Comparison of ENCODE assay signal across 15 cellular contexts in the genomic region with DNA sequence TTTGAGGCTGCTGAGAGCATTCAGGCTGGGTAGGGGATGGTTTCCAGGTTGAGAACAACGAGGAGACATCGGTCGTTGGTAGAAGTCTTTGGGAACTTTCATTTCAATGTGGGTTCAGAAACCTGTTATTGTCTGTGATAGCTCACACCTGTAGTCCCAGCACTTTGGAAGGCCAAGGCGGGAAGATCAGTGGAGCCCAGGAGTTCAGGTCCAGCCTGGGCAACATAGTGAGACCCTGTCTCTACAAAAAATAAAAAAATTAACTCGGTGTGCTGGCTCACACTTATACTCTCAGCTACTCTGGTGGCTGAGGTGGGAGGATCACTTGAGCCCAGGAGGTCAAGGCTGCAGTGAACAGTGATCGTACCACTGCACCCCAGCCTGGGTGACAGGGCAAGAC. TPM values are rescaled to one million over a fixed set of nuclear protein-coding genes. Genes with fewer than 3 reads are reported as not detected.
A peak's percentile ranks its signal among the peaks of the same experiment; 100 is the strongest.
DNase-seq lines count a peak whose midpoint lies in the region; ATAC-seq, FAIRE-seq and TF ChIP-seq lines count a peak whose summit lies in the region.
"Had no signal": no experiment of that assay in that cellular context is flagged by ENCODE, and none has a peak within 500 bp of the region (broad histone marks: within the 10 kb centered on the region; RNA-seq: fewer than 3 reads in every experiment).

No MANE protein-coding gene starts in this region.

- POLR2A ChIA-PET in activated B cell treated with CpG ODN at 0.5 μM for 24 hours (lab: Charles Lee): interaction anchor here (0.6 to 2.5 kb wide), 3 partner anchors 24 to 206 kb away, joined by 5 to 14 read pairs (median 13); a partner anchor contains a TSS

- H4K8ac ChIP-seq in mesendoderm (ENCODE audit: low read depth, low read length): no peak overlapping the region

- no peaks in the 10 kb centered on the region for H3K27me3 Mint-ChIP-seq in stimulated activated naive CD8-positive, alpha-beta T cell treated with anti-CD3 and anti-CD28 coated beads, Interleukin-15, Interleukin-2, amounts not matched to agents 100 ng/mL and 50 ng/mL, for 24 hours
- H3K27me3 Mint-ChIP-seq in activated B cell treated with CpG ODN at 0.5 μM for 24 hours: no peaks in the 10 kb centered on the region

- no peak overlapping the region for H3K4me2 ChIP-seq in mesendoderm (ENCODE audit: low read length)

- H3K23ac ChIP-seq in mesendoderm (ENCODE audit: low read length): no peak overlapping the region

- H3K4me3 Mint-ChIP-seq in stimulated activated naive CD8-positive, alpha-beta T cell treated with anti-CD3 and anti-CD28 coated beads, Interleukin-15, Interleukin-2, amounts not matched to agents 100 ng/mL and 50 ng/mL, for 24 hours: peak overlapping the region; percentile 37
- peak overlapping the region; percentile 98 for H3K4me3 Mint-ChIP-seq in activated B cell treated with CpG ODN at 0.5 μM for 24 hours

- H3K4me1 ChIP-seq in mesendoderm (ENCODE audit: control insufficient read depth, low read depth, low read length) (peaks cover 3% of the 10 kb centered on the region), vagina (peaks cover 29% of the 10 kb centered on the region), tibial artery (peaks cover 0 to 25% (median 14%) of the 10 kb centered on the region in 4 donors)

- H3K36me3 ChIP-seq in mesendoderm (ENCODE audit: control insufficient read depth, insufficient read depth, low read length) (no peaks in the 10 kb centered on the region), vagina (no peaks in the 10 kb centered on the region), tibial artery (no peaks in the 10 kb centered on the region)

- H2BK120ac ChIP-seq in mesendoderm (ENCODE audit: low read depth, low read length): no peak overlapping the region

- peaks cover 18% of the 10 kb centered on the region for H3K36me3 Mint-ChIP-seq in stimulated activated naive CD8-positive, alpha-beta T cell treated with anti-CD3 and anti-CD28 coated beads, Interleukin-15, Interleukin-2, amounts not matched to agents 100 ng/mL and 50 ng/mL, for 24 hours (ENCODE audit: low read depth)
- H3K36me3 Mint-ChIP-seq in activated B cell treated with CpG ODN at 0.5 μM for 24 hours (ENCODE audit: low read depth): peaks cover 16% of the 10 kb centered on the region

- no peak overlapping the region for H3K4ac ChIP-seq in mesendoderm (ENCODE audit: low read depth, low read length)

- no peak overlapping the region for H2AK5ac ChIP-seq in mesendoderm (ENCODE audit: low read length)

- H2BK15ac ChIP-seq in mesendoderm (replicated peaks; ENCODE audit: low read depth): no peak overlapping the region

- peak overlapping the region; percentile 66 for H3K56ac ChIP-seq in mesendoderm (ENCODE audit: low read length)

- TF ChIP-seq CTCF in activated B cell treated with CpG ODN at 0.5 μM for 24 hours (IDR thresholded peaks at IDR 0.05): no peak
- no peak for TF ChIP-seq CTCF in vagina (IDR thresholded peaks at IDR 0.05)
- no peak for TF ChIP-seq CTCF in tibial artery (IDR thresholded peaks at IDR 0.05)

- WGBS in mesendoderm (ENCODE audit: extremely low coverage, insufficient coverage, low lambda C conversion rate): no CpG with 5 or more reads among the region's 6 CpGs

- peaks cover 2% of the 10 kb centered on the region for H3K79me1 ChIP-seq in mesendoderm (ENCODE audit: low read length)

- no peak overlapping the region for H3K27ac Mint-ChIP-seq in stimulated activated naive CD8-positive, alpha-beta T cell treated with anti-CD3 and anti-CD28 coated beads, Interleukin-15, Interleukin-2, amounts not matched to agents 100 ng/mL and 50 ng/mL, for 24 hours
- peak overlapping the region; percentile 61 for H3K27ac Mint-ChIP-seq in activated B cell treated with CpG ODN at 0.5 μM for 24 hours

- H3K79me2 ChIP-seq in mesendoderm (ENCODE audit: control insufficient read depth, insufficient read depth, low read length): peaks cover 33% of the 10 kb centered on the region

- no peak overlapping the region for H2BK5ac ChIP-seq in mesendoderm (ENCODE audit: low read length)

- no peak overlapping the region for H3K27ac ChIP-seq in mesendoderm (ENCODE audit: low read depth, low read length)
- peak overlapping the region; percentile 92 for H3K27ac ChIP-seq in vagina
- peak overlapping the region in 1 of 2 donors; percentile 95 for H3K27ac ChIP-seq in tibial artery

- H3K9me3 ChIP-seq in vagina: no peaks in the 10 kb centered on the region
- H3K9me3 ChIP-seq in tibial artery: peaks cover 0 to 6% (median 0%) of the 10 kb centered on the region in 3 donors

- no peak for TF ChIP-seq POLR2A in vagina (IDR thresholded peaks at IDR 0.05)

- no peak for DNase-seq in stimulated activated naive CD8-positive, alpha-beta T cell treated with anti-CD3 and anti-CD28 coated beads, Interleukin-15, Interleukin-2, amounts not matched to agents 100 U/mL and 50 U/mL, for 24 hours
- DNase-seq in activated B cell treated with CpG ODN at 0.5 μM for 24 hours (no peak), mesendoderm (no peak), vagina (ENCODE audit: extremely low spot score in 2 of 2) (no peak), HTR-8/SVneo (ENCODE audit: insufficient read length, low spot score) (no peak), tibial artery (no peak), SKM-1 treated with dmso at 0.1 percent for 144 hours (lab: John Stamatoyannopoulos, UW; ENCODE audit: unreplicated experiment) (no peak)
- DNase-seq: activated CD4-positive, CD25-positive, alpha-beta regulatory T cell; activated gamma-delta T cell; KBM-7; NCI-H2171 treated with DMSO at 0.1 percent for 48 hours; retina had no signal

- H3K18ac ChIP-seq in mesendoderm (ENCODE audit: low read length): no peak overlapping the region

- ATAC-seq in stimulated activated naive CD8-positive, alpha-beta T cell treated with anti-CD3 and anti-CD28 coated beads, Interleukin-15, Interleukin-2, amounts not matched to agents 100 U/mL and 50 U/mL, for 24 hours: no peak
- ATAC-seq in activated B cell treated with CpG ODN at 0.5 μM for 24 hours (ENCODE audit: low read depth): no peak

- no peak overlapping the region for H3K9ac ChIP-seq in mesendoderm (ENCODE audit: low read length)

- CTCF ChIA-PET in activated B cell treated with CpG ODN at 0.5 μM for 24 hours (lab: Charles Lee): interaction anchor here (2.9 kb wide), 1 partner anchor 24 kb away, joined by 11 read pairs; no protein-coding TSS in a partner anchor

- peaks cover 8% of the 10 kb centered on the region for H3K9me3 Mint-ChIP-seq in stimulated activated naive CD8-positive, alpha-beta T cell treated with anti-CD3 and anti-CD28 coated beads, Interleukin-15, Interleukin-2, amounts not matched to agents 100 ng/mL and 50 ng/mL, for 24 hours
- H3K9me3 Mint-ChIP-seq in activated B cell treated with CpG ODN at 0.5 μM for 24 hours: peaks cover 13% of the 10 kb centered on the region

- H3K4me3 ChIP-seq in mesendoderm (ENCODE audit: low read length): no peak overlapping the region
- H3K4me3 ChIP-seq in vagina: no peak overlapping the region
- H3K4me3 ChIP-seq in tibial artery: no peak overlapping the region

- peaks cover 30% of the 10 kb centered on the region for H3K4me1 Mint-ChIP-seq in stimulated activated naive CD8-positive, alpha-beta T cell treated with anti-CD3 and anti-CD28 coated beads, Interleukin-15, Interleukin-2, amounts not matched to agents 100 ng/mL and 50 ng/mL, for 24 hours (ENCODE audit: low read depth)
- H3K4me1 Mint-ChIP-seq in activated B cell treated with CpG ODN at 0.5 μM for 24 hours: peaks cover 26% of the 10 kb centered on the region

- no peak for FAIRE-seq in HTR-8/SVneo (lab: Jason Lieb, UNC)
- FAIRE-seq: urothelium cell line had no signal

- intact Hi-C loops in activated B cell treated with CpG ODN at 0.5 μM for 24 hours (cut with micrococcal nuclease) (loop anchor here (5.0 kb wide), 2 partner anchors 128 to 363 kb away; a partner anchor contains a TSS), vagina (cut with DNase I) (loop anchor here (5.0 kb wide), 1 partner anchor 63 kb away; a partner anchor contains a TSS), tibial artery (cut with DNase I; ENCODE audit: low total_unique reads) (no loop called here)

- H3K27me3 ChIP-seq in mesendoderm (ENCODE audit: insufficient read depth, low read length, poor library complexity) (no peaks in the 10 kb centered on the region), vagina (no peaks in the 10 kb centered on the region), tibial artery (no peaks in the 10 kb centered on the region)

- H4K5ac ChIP-seq in mesendoderm (ENCODE audit: low read length): no peak overlapping the region

RNA-seq across cellular contexts. Expression of a gene that starts 1.0 kb away (rescaled TPM):
- 24.5 and 27.8 TPM in 2 replicates for total RNA-seq in activated B cell treated with CpG ODN at 0.5 μM for 24 hours
- 16.7 TPM for polyA plus RNA-seq in mesendoderm (2013, experiment 1 of 2)
- polyA plus RNA-seq in mesendoderm (2013, experiment 2 of 2): 16.6 TPM
- 26.0 TPM for total RNA-seq in vagina

RNA-seq across cellular contexts. Expression of a gene that starts 10.6 kb away (rescaled TPM):
- not detected in 2 replicates for total RNA-seq in activated B cell treated with CpG ODN at 0.5 μM for 24 hours
- polyA plus RNA-seq in mesendoderm (2013, experiment 1 of 2): 0.04 TPM
- 0.03 TPM for polyA plus RNA-seq in mesendoderm (2013, experiment 2 of 2)
- not detected for total RNA-seq in vagina
- total RNA-seq: lung had no signal
- polyA plus RNA-seq: lung had no signal
